Comparison of ENCODE assay signal across 7 cellular contexts in genomic region chr15:34943264-34943663, GRCh38. TPM values are rescaled to one million over a fixed set of nuclear protein-coding genes. Genes with fewer than 3 reads are reported as not detected.
DNase-seq lines count a peak whose midpoint lies in the region; ATAC-seq, FAIRE-seq and TF ChIP-seq lines count a peak whose summit lies in the region.
"Not testable (repeated sequence)": the region's sequence is repeated elsewhere in the genome, so short reads cannot be mapped to it uniquely, and the experiment has no call there.

No MANE protein-coding gene starts in this region.

- not testable (repeated sequence) for H3K4me3 ChIP-seq in A549; HEK293 (ENCODE audit: low read depth, low read length); small intestine (ENCODE audit: low read depth in 1 of 2, low read length in 2 of 2)
- peak overlapping the region; percentile 52 for H3K4me3 ChIP-seq in endocrine pancreas (ENCODE audit: control insufficient read depth, insufficient read depth, low read length)

- H3K36me3 ChIP-seq in HEK293 (ENCODE audit: control insufficient read depth in 2 of 2, insufficient read depth in 1 of 2, low read length in 2 of 2): peaks cover 11 to 45% of the 10 kb centered on the region in 2 experiments
- H3K36me3 ChIP-seq in endocrine pancreas (ENCODE audit: control insufficient read depth, insufficient read depth, low read length); small intestine (ENCODE audit: control insufficient read depth in 2 of 2, insufficient read depth in 2 of 2, low read length in 2 of 2): not testable (repeated sequence)

- not testable (repeated sequence) for H3K4me2 ChIP-seq in A549

- not testable (repeated sequence) for FAIRE-seq in A549 (lab: Jason Lieb, UNC)
- FAIRE-seq in small intestine (lab: Jason Lieb, UNC): peak; percentile 94

- not testable (repeated sequence) for ATAC-seq in A549, T-helper 17 cell, WTC11

- not testable (repeated sequence) for DNase-seq in A549 (ENCODE audit: low read depth in 1 of 2, low spot score in 1 of 2); T-helper 17 cell; WTC11 (ENCODE audit: low spot score); small intestine

- not testable (repeated sequence) for H3K36me3 Mint-ChIP-seq in T-helper 17 cell (ENCODE audit: low read depth)
- peaks cover 53% of the 10 kb centered on the region for H3K36me3 Mint-ChIP-seq in WTC11

- H3K4me1 ChIP-seq in A549; HEK293 (ENCODE audit: control insufficient read depth, insufficient read depth, low read length); endocrine pancreas (ENCODE audit: control insufficient read depth, insufficient read depth, low read length); small intestine (ENCODE audit: control insufficient read depth in 2 of 2, insufficient read depth in 1 of 2, low read depth in 1 of 2, low read length in 1 of 2): not testable (repeated sequence)

- POLR2A ChIA-PET in A549 (lab: Yijun Ruan, JAX); HEK293 (lab: Yijun Ruan, JAX); WTC11 (lab: Charles Lee): not testable (repeated sequence)

- TF ChIP-seq POLR2A in A549 (IDR thresholded peaks at IDR 0.05; ENCODE audit: low read length): not testable (repeated sequence)

- not testable (repeated sequence) for H3K9me3 Mint-ChIP-seq in WTC11

- peak overlapping the region; percentile 74 for H3K27ac Mint-ChIP-seq in T-helper 17 cell
- H3K27ac Mint-ChIP-seq in WTC11: not testable (repeated sequence)

- peaks cover 14% of the 10 kb centered on the region for H3K4me1 Mint-ChIP-seq in T-helper 17 cell
- not testable (repeated sequence) for H3K4me1 Mint-ChIP-seq in WTC11

- H3K27ac ChIP-seq in A549; HEK293 (ENCODE audit: extremely low read depth, low read depth, low read length); small intestine (ENCODE audit: low read depth in 1 of 2, low read length in 1 of 2): not testable (repeated sequence)
- H3K27ac ChIP-seq in VCaP: peak overlapping the region; percentile 52

- not testable (repeated sequence) for TF ChIP-seq EP300 in A549 (IDR thresholded peaks at IDR 0.05)

- CTCF ChIA-PET in A549 (lab: Yijun Ruan, JAX) (interaction anchor here (1.5 kb wide), 1 partner anchor 11 kb away, joined by 3 read pairs; no protein-coding TSS in a partner anchor), HEK293 (lab: Yijun Ruan, JAX) (interaction anchor here (0.7 kb wide), 1 partner anchor 797 kb away, joined by 4 read pairs; no protein-coding TSS in a partner anchor)
- CTCF ChIA-PET in WTC11 (lab: Charles Lee): not testable (repeated sequence)

- not testable (repeated sequence) for H3K27me3 Mint-ChIP-seq in T-helper 17 cell; WTC11 (ENCODE audit: low read depth)

- H3K9me3 ChIP-seq in A549; HEK293 (ENCODE audit: control insufficient read depth, insufficient read depth, low read depth, low read length); T-helper 17 cell (ENCODE audit: control insufficient read depth, low read length, poor library complexity, severe bottlenecking); endocrine pancreas (ENCODE audit: control insufficient read depth, low read length); small intestine (ENCODE audit: control insufficient read depth, low read depth): not testable (repeated sequence)

- H3K27me3 ChIP-seq in endocrine pancreas (ENCODE audit: control insufficient read depth, insufficient read depth, low read length); small intestine (ENCODE audit: control insufficient read depth in 2 of 2, insufficient read depth in 2 of 2, low read length in 2 of 2): not testable (repeated sequence)

- not testable (repeated sequence) for H3K4me3 Mint-ChIP-seq in T-helper 17 cell, WTC11

- TF ChIP-seq RAD21 in A549 (conservative IDR thresholded peaks at IDR 0.05 in 1 of 2, IDR thresholded peaks at IDR 0.05 in 1 of 2): not testable (repeated sequence)

- H3K9ac ChIP-seq in endocrine pancreas (ENCODE audit: control insufficient read depth, insufficient read depth, low read length): not testable (repeated sequence)

- not testable (repeated sequence) for TF ChIP-seq CTCF in A549 (IDR thresholded peaks at IDR 0.05); HEK293 (tag by site-specific recombination; IDR thresholded peaks at IDR 0.05); VCaP (conservative IDR thresholded peaks at IDR 0.05); WTC11 (IDR thresholded peaks at IDR 0.05)

TF ChIP-seq in A549, 52 proteins besides CTCF, POLR2A, EP300 and RAD21:
- peak; percentile 67 for TF ChIP-seq ZC3H11A (IDR thresholded peaks at IDR 0.05)
TF ChIP-seq in A549: peak in this region for 1; not testable (repeated sequence) for 51.

TF ChIP-seq in HEK293, 187 proteins besides CTCF, POLR2A, EP300 and RAD21 (continues in another document):
- TF ChIP-seq ZNF433 (tag by site-specific recombination; IDR thresholded peaks at IDR 0.05; ENCODE audit: low read depth) (peak; percentile 79), ZNF510 (tag by site-specific recombination; IDR thresholded peaks at IDR 0.05; ENCODE audit: insufficient replicate concordance) (peak; percentile 71), ZNF394 (tag by site-specific recombination; IDR thresholded peaks at IDR 0.05; ENCODE audit: borderline replicate concordance) (peak; percentile 94), SP3 (tag by site-specific recombination; IDR thresholded peaks at IDR 0.05) (0 out of 2 replicates have a peak, but pooled peaks have one; percentile 15), ZNF140 (tag by site-specific recombination; IDR thresholded peaks at IDR 0.05) (peak; percentile 85), ZNF292 (tag by site-specific recombination; IDR thresholded peaks at IDR 0.05; ENCODE audit: borderline replicate concordance, low read depth) (0 out of 2 replicates have a peak, but pooled peaks have one; percentile 36), ZXDB (tag by site-specific recombination; IDR thresholded peaks at IDR 0.05) (peak; percentile 81), ZNF266 (tag by site-specific recombination; IDR thresholded peaks at IDR 0.05; ENCODE audit: low read depth) (peak; percentile 60; the same call in 1 of the 2 replicates), ZNF629 (tag by site-specific recombination; IDR thresholded peaks at IDR 0.05) (peak; percentile 40; the same call in 1 of the 2 replicates), ZNF580 (tag by site-specific recombination; IDR thresholded peaks at IDR 0.05) (0 out of 2 replicates have a peak, but pooled peaks have one; percentile 49)

TF ChIP-seq in WTC11, 78 proteins besides CTCF, POLR2A, EP300 and RAD21:
- TF ChIP-seq HMGA2 (CRISPR knock-in tag; IDR thresholded peaks at IDR 0.05): peak; percentile 5; the same call in 1 of the 2 replicates
TF ChIP-seq in WTC11: peak in this region for 1; not testable (repeated sequence) for 77.

RNA-seq across cellular contexts. Expression of gene AQR, which starts 26.3 kb away (rescaled TPM):
- polyA plus RNA-seq in A549 (2011; rRNA removed): 51.6 and 58.5 TPM in 2 replicates
- polyA plus RNA-seq in A549 (2012; cell fraction: cytosol; rRNA removed): 10.3 and 10.7 TPM in 2 replicates
- polyA plus RNA-seq in A549 (2012; cell fraction: nucleus; rRNA removed): 15.7 and 19.0 TPM in 2 replicates
- 21.7 to 22.3 TPM (median 21.9 TPM) in 3 replicates for polyA plus RNA-seq in A549 (2017; fragmentation: RNase III; extraction: RNeasy Plus Mini Kit Qiagen cat#74134 plus additional on column Dnase treatment)
- 45.5 and 51.3 TPM in 2 replicates for polyA minus RNA-seq in A549 (2011; rRNA and poly(A)+ RNA removed)
- total RNA-seq in T-helper 17 cell: 10 to 100 TPM; 40.4 to 45.4 TPM
- 55.6 to 62.1 TPM (median 57.9 TPM) in 3 replicates for total RNA-seq in WTC11 (2021)
- polyA plus RNA-seq in small intestine: 1 to 10 TPM; 6.8 to 8.9 (median 8.5) TPM

RNA-seq across cellular contexts. Expression of gene ZNF770, which starts 44.8 kb away (rescaled TPM):
- polyA plus RNA-seq in A549 (2011; rRNA removed) (46.2 and 49.0 TPM in 2 replicates), A549 (2017; fragmentation: RNase III; extraction: RNeasy Plus Mini Kit Qiagen cat#74134 plus additional on column Dnase treatment) (23.8 to 25.1 TPM (median 24.9 TPM) in 3 replicates), small intestine (10 to 100 TPM in 1 of 3 donors, 1 to 10 TPM in 2; 6.2 to 12.6 (median 7.2) TPM)
- 4.2 and 5.0 TPM in 2 replicates for polyA plus RNA-seq in A549 (2012; cell fraction: cytosol; rRNA removed)
- 2.0 and 3.3 TPM in 2 replicates for polyA plus RNA-seq in A549 (2012; cell fraction: nucleus; rRNA removed)
- polyA minus RNA-seq in A549 (2011; rRNA and poly(A)+ RNA removed): 21.1 and 33.6 TPM in 2 replicates
- total RNA-seq in T-helper 17 cell (10 to 100 TPM; 33.1 to 39.3 TPM), WTC11 (2021) (142 to 158 TPM (median 154 TPM) in 3 replicates)
